Comparison of ENCODE assay signal across 11 cellular contexts in genomic region chr7:117020605-117021002, GRCh38.
DNase-seq lines count a peak whose midpoint lies in the region; ATAC-seq and TF ChIP-seq lines count a peak whose summit lies in the region.
"Had no signal": no experiment of that assay in that cellular context is flagged by ENCODE, and none has a peak within 500 bp of the region (broad histone marks: within the 10 kb centered on the region; RNA-seq: fewer than 3 reads in every experiment).

No MANE protein-coding gene starts in this region.

- no peak for TF ChIP-seq POLR2A in breast epithelium (IDR thresholded peaks at IDR 0.05)

- H3K27ac ChIP-seq in breast epithelium (peak overlapping the region; percentile 8 to 45), cingulate gyrus (ENCODE audit: low read depth, low read length) (peak overlapping the region; percentile 77)
- H3K27ac ChIP-seq: BLaER1 treated with 17β-estradiol and CSF1 and Interleukin-3, amounts not matched to agents 10 nM and 100 nM had no signal

- BruUV-seq in MCF 10A (replicated peaks; lab: Mats Ljungman, UMichigan) = no TSS peak

- no peak overlapping the region for H3K27ac Mint-ChIP-seq in MCF 10A (ENCODE audit: low read depth, unreplicated experiment)
- no peak overlapping the region for H3K27ac Mint-ChIP-seq in effector memory CD8-positive, alpha-beta T cell
- no peak overlapping the region for H3K27ac Mint-ChIP-seq in activated T-cell treated with anti-CD3 and anti-CD28 coated beads, Interleukin-2, amount 50 U/mL, for 24 hours

- no peaks in the 10 kb centered on the region for H3K9me3 Mint-ChIP-seq in MCF 10A (ENCODE audit: unreplicated experiment)
- H3K9me3 Mint-ChIP-seq in effector memory CD8-positive, alpha-beta T cell = no peaks in the 10 kb centered on the region
- no peaks in the 10 kb centered on the region for H3K9me3 Mint-ChIP-seq in activated T-cell treated with anti-CD3 and anti-CD28 coated beads, Interleukin-2, amount 50 U/mL, for 24 hours

- DNase-seq in breast epithelium (ENCODE audit: low spot score in 2 of 2) (no peak), MCF 10A (ENCODE audit: unreplicated experiment) (no peak), midbrain (lab: John Stamatoyannopoulos, UW) (peak; percentile 58), activated gamma-delta T cell (lab: John Stamatoyannopoulos, UW) (no peak), NCI-H82 (lab: John Stamatoyannopoulos, UW) (no peak)
- no peak for DNase-seq in effector memory CD8-positive, alpha-beta T cell
- DNase-seq in activated T-cell treated with anti-CD3 and anti-CD28 coated beads, Interleukin-2, amount 50 U/mL, for 24 hours = no peak
- DNase-seq: small intestine had no signal

- H3K27me3 Mint-ChIP-seq in MCF 10A (ENCODE audit: insufficient read depth, unreplicated experiment) = no peaks in the 10 kb centered on the region
- H3K27me3 Mint-ChIP-seq in effector memory CD8-positive, alpha-beta T cell = no peaks in the 10 kb centered on the region
- H3K27me3 Mint-ChIP-seq in activated T-cell treated with anti-CD3 and anti-CD28 coated beads, Interleukin-2, amount 50 U/mL, for 24 hours = peaks cover 4% of the 10 kb centered on the region

- POLR2A ChIA-PET in MCF 10A (lab: Yijun Ruan, JAX) = interaction anchor here (0.6 to 1.8 kb wide), 2 partner anchors 66 to 346 kb away, joined by 4 to 6 read pairs; no protein-coding TSS in a partner anchor

- no peaks in the 10 kb centered on the region for H3K9me3 ChIP-seq in breast epithelium
- H3K9me3 ChIP-seq: BLaER1 treated with 17β-estradiol and CSF1 and Interleukin-3, amounts not matched to agents 10 nM and 100 nM; upper lobe of left lung had no signal

- no peaks in the 10 kb centered on the region for H3K36me3 Mint-ChIP-seq in MCF 10A (ENCODE audit: insufficient read depth, unreplicated experiment)
- no peaks in the 10 kb centered on the region for H3K36me3 Mint-ChIP-seq in effector memory CD8-positive, alpha-beta T cell (ENCODE audit: insufficient read depth)
- H3K36me3 Mint-ChIP-seq in activated T-cell treated with anti-CD3 and anti-CD28 coated beads, Interleukin-2, amount 50 U/mL, for 24 hours (ENCODE audit: low read depth) = no peaks in the 10 kb centered on the region

- peak overlapping the region; percentile 31 to 59 (median 35) for H3K4me3 ChIP-seq in breast epithelium
- H3K4me3 ChIP-seq: BLaER1 treated with 17β-estradiol and CSF1 and Interleukin-3, amounts not matched to agents 10 nM and 100 nM had no signal

- H3K36me3 ChIP-seq in breast epithelium = no peaks in the 10 kb centered on the region
- H3K36me3 ChIP-seq: BLaER1 treated with 17β-estradiol and CSF1 and Interleukin-3, amounts not matched to agents 10 nM and 100 nM; upper lobe of left lung had no signal

- TF ChIP-seq CTCF in breast epithelium (IDR thresholded peaks at IDR 0.05) = no peak
- TF ChIP-seq CTCF in MCF 10A (IDR thresholded peaks at IDR 0.05; ENCODE audit: unreplicated experiment) = no peak

- no peaks in the 10 kb centered on the region for H3K27me3 ChIP-seq in breast epithelium
- H3K27me3 ChIP-seq: BLaER1 treated with 17β-estradiol and CSF1 and Interleukin-3, amounts not matched to agents 10 nM and 100 nM; upper lobe of left lung had no signal

- no peak for ATAC-seq in effector memory CD8-positive, alpha-beta T cell (replicated peaks)

- CTCF ChIA-PET in MCF 10A (lab: Yijun Ruan, JAX) = no interaction called here

- peaks cover under 1% of the 10 kb centered on the region for H3K4me1 Mint-ChIP-seq in MCF 10A (ENCODE audit: insufficient read depth, unreplicated experiment)
- H3K4me1 Mint-ChIP-seq in effector memory CD8-positive, alpha-beta T cell (ENCODE audit: low read depth in 2 of 2) = peaks cover 7 to 18% of the 10 kb centered on the region in 2 donors
- peaks cover 43% of the 10 kb centered on the region for H3K4me1 Mint-ChIP-seq in activated T-cell treated with anti-CD3 and anti-CD28 coated beads, Interleukin-2, amount 50 U/mL, for 24 hours (ENCODE audit: low read depth)

- H3K4me1 ChIP-seq in breast epithelium = no peaks in the 10 kb centered on the region

- no peak overlapping the region for H3K4me3 Mint-ChIP-seq in MCF 10A (ENCODE audit: unreplicated experiment)
- H3K4me3 Mint-ChIP-seq in effector memory CD8-positive, alpha-beta T cell = no peak overlapping the region
- H3K4me3 Mint-ChIP-seq in activated T-cell treated with anti-CD3 and anti-CD28 coated beads, Interleukin-2, amount 50 U/mL, for 24 hours = no peak overlapping the region

- intact Hi-C loops in breast epithelium (cut with DNase I; ENCODE audit: low total_unique reads) (no loop called here), MCF 10A (cut with micrococcal nuclease) (no loop called here)
